ENCODE assay signal across 22 cellular contexts in the genomic region with DNA sequence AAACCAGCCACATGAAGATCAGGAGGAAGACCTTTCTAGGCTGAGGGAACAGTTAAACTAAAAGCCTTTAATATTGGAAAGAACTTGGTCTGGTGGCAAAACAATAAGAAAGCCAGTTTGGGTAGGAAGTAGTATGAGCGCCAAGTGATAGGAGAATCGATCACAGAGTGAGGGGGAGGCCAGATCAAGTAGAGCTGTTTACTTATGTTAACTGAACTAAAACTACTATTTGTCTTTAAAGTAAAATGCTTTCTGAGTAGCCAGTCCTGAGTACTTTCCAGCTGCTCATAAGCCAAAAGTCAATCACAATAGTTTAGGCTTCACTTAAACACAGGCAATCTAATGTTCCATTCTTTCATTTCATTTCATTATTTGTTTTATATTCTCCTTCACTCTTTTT.
"Had no signal": no experiment of that assay in that cellular context is flagged by ENCODE, and none has a peak within 500 bp of the region (broad histone marks: within the 10 kb centered on the region; RNA-seq: fewer than 3 reads in every experiment).

No MANE protein-coding gene starts in this region.

- H3K79me2 ChIP-seq: hepatocyte had no signal

- ATAC-seq: left cardiac atrium; left ventricle myocardium superior; naive thymus-derived CD4-positive, alpha-beta T cell had no signal

- H3K4me3 ChIP-seq: dorsolateral prefrontal cortex, hepatocyte, lung, right atrium auricular region, stomach, thoracic aorta, transverse colon had no signal

- H3K36me3 ChIP-seq: neutrophil, right atrium auricular region, stomach, thoracic aorta, transverse colon had no signal

- H3K27me3 Mint-ChIP-seq: naive thymus-derived CD4-positive, alpha-beta T cell had no signal

- H3K27me3 ChIP-seq: hepatocyte, neutrophil, right atrium auricular region, stomach, transverse colon had no signal

- DNase-seq: cortex of kidney; dorsolateral prefrontal cortex; effector CD8-positive, alpha-beta T cell; foreskin melanocyte; head of caudate nucleus; kidney; left cardiac atrium; left ventricle myocardium superior; mesenchymal stem cell; naive thymus-derived CD4-positive, alpha-beta T cell; posterior cingulate gyrus; stimulated activated CD4-positive, alpha-beta T cell treated with anti-CD3 and anti-CD28 coated beads, Interleukin-1b, Interleukin-23, amount 100 ng/mL, for 48 hours; stimulated activated CD4-positive, alpha-beta T cell treated with anti-CD3 and anti-CD28 coated beads, Interleukin-4, amount 100 ng/mL, for 24 hours; stimulated activated naive CD4-positive, alpha-beta T cell; stomach; substantia nigra; transverse colon had no signal

- H2AFZ ChIP-seq: hepatocyte had no signal

- H3K9me3 ChIP-seq: neutrophil, right atrium auricular region, stomach, thoracic aorta, transverse colon had no signal

- H3K4me1 ChIP-seq: right atrium auricular region, stomach, transverse colon had no signal

- H3K27ac ChIP-seq: dorsolateral prefrontal cortex, hepatocyte, neutrophil, right atrium auricular region, stomach, thoracic aorta, transverse colon had no signal

- H3K4me3 Mint-ChIP-seq: naive thymus-derived CD4-positive, alpha-beta T cell had no signal

- H3K4me2 ChIP-seq: hepatocyte had no signal

- H3K27ac Mint-ChIP-seq: naive thymus-derived CD4-positive, alpha-beta T cell had no signal
